In the genomic region with DNA sequence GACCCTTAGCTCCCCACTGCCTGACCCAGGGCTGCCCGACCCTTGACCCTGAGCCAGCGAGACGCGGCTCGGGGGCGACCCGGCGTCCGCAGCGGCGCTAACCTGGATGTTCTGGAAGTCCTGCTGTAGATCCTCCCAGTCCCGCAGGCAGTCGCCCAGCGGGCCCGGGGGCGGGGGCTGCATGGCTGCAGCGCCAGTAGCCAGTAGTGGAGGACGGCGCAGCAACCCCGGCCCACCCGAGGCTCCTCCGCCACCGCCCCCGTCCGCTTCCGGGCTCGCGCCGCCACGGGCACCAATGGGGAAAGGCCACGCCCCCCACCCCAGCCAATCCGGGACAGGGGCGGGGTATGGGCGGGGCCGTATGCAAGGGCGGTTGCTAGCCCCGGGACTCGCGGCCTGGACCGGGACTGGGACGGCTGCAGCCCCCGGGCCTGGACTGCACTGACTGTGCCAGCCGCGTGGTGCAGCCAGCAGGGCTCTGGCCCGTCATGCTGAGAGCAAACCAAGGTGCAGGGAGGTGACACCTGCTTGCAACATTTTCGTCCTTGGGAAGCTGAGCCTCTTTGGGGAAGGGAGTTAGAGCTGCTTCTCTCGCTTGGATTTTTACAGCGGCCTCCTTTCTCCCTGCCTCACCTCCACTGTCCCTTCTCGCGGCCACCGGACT, we compare ENCODE assay signal across 8 cellular contexts. TPM values are rescaled to one million over a fixed set of nuclear protein-coding genes. Genes with fewer than 3 reads are reported as not detected.
DNase-seq lines count a peak whose midpoint lies in the region; ATAC-seq and TF ChIP-seq lines count a peak whose summit lies in the region.

TMEM120A (minus strand) TSS at position 208 of the 664 bp plus-strand sequence; CDS start at position 183, 25 bp downstream.

- H3K9me3 Mint-ChIP-seq in CD14-positive monocyte, result peaks cover 0 to 7% (median 4%) of the 10 kb centered on the region in 7 donors
- H3K9me3 Mint-ChIP-seq in activated CD4-positive, alpha-beta T cell treated with anti-CD3 and anti-CD28 coated beads, Interleukin-2, amount 10 ng/mL, durations not matched to agents 7 days and 5 days, result no peaks in the 10 kb centered on the region

- H3K36me3 Mint-ChIP-seq in CD14-positive monocyte, result peaks cover 31 to 41% of the 10 kb centered on the region in 2 donors
- peaks cover 28% of the 10 kb centered on the region for H3K36me3 Mint-ChIP-seq in activated CD4-positive, alpha-beta T cell treated with anti-CD3 and anti-CD28 coated beads, Interleukin-2, amount 10 ng/mL, durations not matched to agents 7 days and 5 days (ENCODE audit: low read depth)

- peak within 1 kb of the TSS; percentile 64 to 99 (median 95) for H3K27ac Mint-ChIP-seq in CD14-positive monocyte
- H3K27ac Mint-ChIP-seq in activated CD4-positive, alpha-beta T cell treated with anti-CD3 and anti-CD28 coated beads, Interleukin-2, amount 10 ng/mL, durations not matched to agents 7 days and 5 days, result no peak within 1 kb of the TSS

- H3K27me3 Mint-ChIP-seq in CD14-positive monocyte (ENCODE audit: low read depth in 3 of 3), result peaks cover 0 to 4% (median 0%) of the 10 kb centered on the region in 3 donors
- H3K27me3 Mint-ChIP-seq in activated CD4-positive, alpha-beta T cell treated with anti-CD3 and anti-CD28 coated beads, Interleukin-2, amount 10 ng/mL, durations not matched to agents 7 days and 5 days, result no peaks in the 10 kb centered on the region

- peaks cover 51% of the 10 kb centered on the region for H3K4me1 Mint-ChIP-seq in CD14-positive monocyte
- peaks cover 31% of the 10 kb centered on the region for H3K4me1 Mint-ChIP-seq in activated CD4-positive, alpha-beta T cell treated with anti-CD3 and anti-CD28 coated beads, Interleukin-2, amount 10 ng/mL, durations not matched to agents 7 days and 5 days

- POLR2A ChIA-PET in activated CD4-positive, alpha-beta T cell treated with anti-CD3 and anti-CD28 coated beads, Interleukin-2, amount 10 ng/mL, durations not matched to agents 7 days and 5 days (lab: Charles Lee), result no interaction called here

- CTCF ChIA-PET in activated CD4-positive, alpha-beta T cell treated with anti-CD3 and anti-CD28 coated beads, Interleukin-2, amount 10 ng/mL, durations not matched to agents 7 days and 5 days (lab: Charles Lee), result interaction anchor here (1.3 to 1.5 kb wide), 2 partner anchors 10 kb away, joined by 3 to 5 read pairs; no protein-coding TSS in a partner anchor

- peak; percentile 91 for DNase-seq in CD14-positive monocyte (ENCODE audit: low spot score)
- DNase-seq in NCI-H69 (lab: John Stamatoyannopoulos, UW), result peak; percentile 97
- DNase-seq in activated CD4-positive, alpha-beta T cell treated with anti-CD3 and anti-CD28 coated beads, Interleukin-2, amount 10 ng/mL, durations not matched to agents 7 days and 5 days, result peak; percentile 95
- DNase-seq in cortex of kidney (lab: John Stamatoyannopoulos, UW), result peak; percentile 61
- peak; percentile 99 for DNase-seq in left lobe of liver (ENCODE audit: low spot score)
- DNase-seq in stimulated activated CD4-positive, alpha-beta T cell treated with anti-CD3 and anti-CD28 coated beads, Interleukin-2, amount 100 ng/mL, for 24 hours, result peak; percentile 96 to 97

- H3K4me3 Mint-ChIP-seq in CD14-positive monocyte, result peak within 1 kb of the TSS; percentile 77 to 84
- peak within 1 kb of the TSS; percentile 62 for H3K4me3 Mint-ChIP-seq in activated CD4-positive, alpha-beta T cell treated with anti-CD3 and anti-CD28 coated beads, Interleukin-2, amount 10 ng/mL, durations not matched to agents 7 days and 5 days

- no peak for TF ChIP-seq CTCF in CD14-positive monocyte (IDR thresholded peaks at IDR 0.05)

- peak; percentile 95 for ATAC-seq in GM19372 (IDR thresholded peaks at IDR 0.05; ENCODE audit: low read depth, unreplicated experiment)
- ATAC-seq in HG03521 (IDR thresholded peaks at IDR 0.05; ENCODE audit: unreplicated experiment), result peak; percentile 95
- peak; percentile 80 for ATAC-seq in left lobe of liver

- intact Hi-C loops in CD14-positive monocyte (cut with micrococcal nuclease), result loop anchor here in 1 of 2 donors (2.0 kb wide), 2 partner anchors 44 to 80 kb away; partner anchors contain the start of gene POR

RNA-seq across cellular contexts. Expression of gene TMEM120A, which starts in this region (rescaled TPM):
- 10 to 100 TPM; 65.5 to 76.1 TPM for polyA plus RNA-seq in CD14-positive monocyte
- 10 to 100 TPM; 17.3 to 19.9 TPM for total RNA-seq in activated CD4-positive, alpha-beta T cell treated with anti-CD3 and anti-CD28 coated beads, Interleukin-2, amount 10 ng/mL, durations not matched to agents 7 days and 5 days
- 79.6 TPM for total RNA-seq in left lobe of liver

Comparison
In these comparisons a context has a peak if more than half of its experiments do, and no peak if none do; other contexts are left out.
1. Peak in every context shown above with its lines: DNase-seq and ATAC-seq.